ENCODE assay signal across 16 cellular contexts in genomic region chr2:159982842-159983785, GRCh38.
DNase-seq lines count a peak whose midpoint lies in the region; ATAC-seq, FAIRE-seq and TF ChIP-seq lines count a peak whose summit lies in the region.
"Had no signal": no experiment of that assay in that cellular context is flagged by ENCODE, and none has a peak within 500 bp of the region (broad histone marks: within the 10 kb centered on the region; RNA-seq: fewer than 3 reads in every experiment).

No MANE protein-coding gene starts in this region.

- H3K4me2 ChIP-seq in PC-3 (ENCODE audit: low read length), result no peak overlapping the region

- no peaks in the 10 kb centered on the region for H3K9me3 Mint-ChIP-seq in nephron
- H3K9me3 Mint-ChIP-seq: activated naive CD4-positive, alpha-beta T cell treated with anti-CD3 and anti-CD28 coated beads, Interleukin-2, amount 50 U/mL, for 24 hours; activated T-cell treated with anti-CD3 and anti-CD28 coated beads, Interleukin-2, amount 50 U/mL, for 4 hours; nephron progenitor cell had no signal

- no peaks in the 10 kb centered on the region for H3K79me2 ChIP-seq in PC-3 (ENCODE audit: low read length)

- DNase-seq in AG10803 (ENCODE audit: low read depth) (peak; percentile 80), PC-3 (no peak), nucleus accumbens (lab: John Stamatoyannopoulos, UW) (no peak), SIG-M5 treated with dmso at 0.1 percent for 504 hours (lab: John Stamatoyannopoulos, UW; ENCODE audit: unreplicated experiment) (no peak)
- DNase-seq in activated T-cell treated with anti-CD3 and anti-CD28 coated beads, Interleukin-2, amount 50 U/mL, for 1 hour, result no peak
- no peak for DNase-seq in stimulated activated CD8-positive, alpha-beta memory T cell treated with anti-CD3 and anti-CD28 coated beads, Interleukin-4, amount 100 ng/mL, for 48 hours
- DNase-seq: activated T-cell treated with anti-CD3 and anti-CD28 coated beads, Interleukin-2, amount 50 U/mL, for 4 hours; COR-L47; Karpas-422; NCI-H1417 treated with DMSO at 0.1 percent for 48 hours; nephron progenitor cell; OCI-M1 had no signal

- peak; percentile 25; the same call in 1 of the 2 replicates for ATAC-seq in PC-3
- ATAC-seq: activated T-cell treated with anti-CD3 and anti-CD28 coated beads, Interleukin-2, amount 50 U/mL, for 4 hours had no signal

- no peaks in the 10 kb centered on the region for H3K9me3 ChIP-seq in PC-3 (ENCODE audit: low read length)

- peak overlapping the region; percentile 81 to 86 (median 81) for H3K27ac Mint-ChIP-seq in nephron
- H3K27ac Mint-ChIP-seq: activated naive CD4-positive, alpha-beta T cell treated with anti-CD3 and anti-CD28 coated beads, Interleukin-2, amount 50 U/mL, for 24 hours; nephron progenitor cell had no signal

- no TSS peak for BruUV-seq in PC-3 (replicated peaks; lab: Mats Ljungman, UMichigan)

- peaks cover 9% of the 10 kb centered on the region for H3K36me3 Mint-ChIP-seq in nephron (ENCODE audit: low read depth)
- H3K36me3 Mint-ChIP-seq: activated naive CD4-positive, alpha-beta T cell treated with anti-CD3 and anti-CD28 coated beads, Interleukin-2, amount 50 U/mL, for 24 hours had no signal

- no peak overlapping the region for H2AFZ ChIP-seq in PC-3 (ENCODE audit: low read length)

- FAIRE-seq in endometrium (lab: Jason Lieb, UNC), result peak; percentile 76
- FAIRE-seq: islet of Langerhans had no signal

- no peaks in the 10 kb centered on the region for H3K9me2 ChIP-seq in PC-3 (replicated peaks; ENCODE audit: low read length)

- no peaks in the 10 kb centered on the region for H3K27me3 Mint-ChIP-seq in nephron (ENCODE audit: low read depth)

- POLR2A ChIA-PET in PC-3 (lab: Charles Lee; ENCODE audit: unreplicated experiment), result interaction anchor here (1.0 kb wide), 1 partner anchor 135 kb away, joined by 3 read pairs; no protein-coding TSS in a partner anchor

- no peaks in the 10 kb centered on the region for H3K36me3 ChIP-seq in PC-3 (ENCODE audit: low read depth, low read length)

- CTCF ChIA-PET in PC-3 (lab: Charles Lee), result no interaction called here

- H4K20me1 ChIP-seq in PC-3 (ENCODE audit: low read length), result no peaks in the 10 kb centered on the region

- H3K4me1 Mint-ChIP-seq in nephron, result peaks cover 23% of the 10 kb centered on the region
- H3K4me1 Mint-ChIP-seq: activated naive CD4-positive, alpha-beta T cell treated with anti-CD3 and anti-CD28 coated beads, Interleukin-2, amount 50 U/mL, for 24 hours had no signal

- no peaks in the 10 kb centered on the region for H3F3A ChIP-seq in PC-3 (ENCODE audit: low read length, unreplicated experiment)

- 0 out of 2 replicates have a peak overlapping the region, but pooled peaks have one; percentile 3 for H3K27ac ChIP-seq in PC-3 (ENCODE audit: low read length)

- H3K4me3 Mint-ChIP-seq in nephron, result no peak overlapping the region
- H3K4me3 Mint-ChIP-seq: activated naive CD4-positive, alpha-beta T cell treated with anti-CD3 and anti-CD28 coated beads, Interleukin-2, amount 50 U/mL, for 24 hours; activated T-cell treated with anti-CD3 and anti-CD28 coated beads, Interleukin-2, amount 50 U/mL, for 4 hours; nephron progenitor cell had no signal

- intact Hi-C loops in PC-3 (cut with micrococcal nuclease), result no loop called here

- no peaks in the 10 kb centered on the region for H3K27me3 ChIP-seq in PC-3 (ENCODE audit: low read length)

- TF ChIP-seq CTCF in AG10803 (conservative IDR thresholded peaks at IDR 0.05; ENCODE audit: low read length), result no peak
- no peak for TF ChIP-seq CTCF in PC-3 (conservative IDR thresholded peaks at IDR 0.05; ENCODE audit: low read depth, low read length)
- TF ChIP-seq CTCF in nephron (IDR thresholded peaks at IDR 0.05; ENCODE audit: unreplicated experiment in 3 of 3), result no peak

- H3K4me3 ChIP-seq in AG10803 (ENCODE audit: low read length) (no peak overlapping the region), PC-3 (ENCODE audit: low read length) (no peak overlapping the region)

- no peak overlapping the region for H3K9ac ChIP-seq in PC-3 (ENCODE audit: low read length)

- peaks cover 19% of the 10 kb centered on the region for H3K4me1 ChIP-seq in PC-3 (ENCODE audit: insufficient read depth, low read length)
